17 cellular contexts compared by ENCODE assay signal in the genomic region with DNA sequence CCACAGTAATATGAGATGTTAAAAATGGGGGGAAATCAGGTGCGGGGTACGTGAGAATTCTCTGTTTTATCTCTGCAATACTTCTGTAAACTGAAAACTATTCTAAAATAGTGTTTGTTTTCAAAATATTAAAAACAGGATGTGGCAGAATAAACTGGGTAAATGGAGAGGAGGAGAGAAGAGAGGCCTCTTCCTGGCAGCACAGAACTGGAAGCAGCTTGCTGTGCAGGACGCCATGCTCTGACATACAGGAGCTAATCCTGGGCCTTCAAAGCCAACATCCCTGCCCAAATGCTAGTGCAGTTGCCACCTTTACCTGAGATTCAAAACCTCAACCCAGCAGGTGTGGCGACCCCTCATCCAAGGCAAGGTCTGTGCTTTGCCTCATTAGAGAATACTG.
A peak's percentile ranks its signal among the peaks of the same experiment; 100 is the strongest.
DNase-seq lines count a peak whose midpoint lies in the region; ATAC-seq, FAIRE-seq and TF ChIP-seq lines count a peak whose summit lies in the region.
"Had no signal": no experiment of that assay in that cellular context is flagged by ENCODE, and none has a peak within 500 bp of the region (broad histone marks: within the 10 kb centered on the region; RNA-seq: fewer than 3 reads in every experiment).

No MANE protein-coding gene starts in this region.

- H3K9me2 ChIP-seq in GM23338 (ENCODE audit: insufficient read depth): no peaks in the 10 kb centered on the region

- TF ChIP-seq CTCF in mucosa of descending colon (IDR thresholded peaks at IDR 0.05) (no peak), D721Med (IDR thresholded peaks at IDR 0.05; ENCODE audit: insufficient read depth, missing control alignments) (no peak), GM23338 (conservative IDR thresholded peaks at IDR 0.05; ENCODE audit: low read depth in 2 of 2) (no peak), tibial artery (IDR thresholded peaks at IDR 0.05) (no peak)

- H3K36me3 Mint-ChIP-seq in activated CD4-positive, alpha-beta memory T cell treated with anti-CD3 and anti-CD28 coated beads for 36 hours: peaks cover 5% of the 10 kb centered on the region
- peaks cover 10% of the 10 kb centered on the region for H3K36me3 Mint-ChIP-seq in activated CD4-positive, alpha-beta memory T cell treated with anti-CD3 and anti-CD28 coated beads, Interleukin-2, amount 10 ng/mL, durations not matched to agents 7 days and 5 days (ENCODE audit: low read depth)
- H3K36me3 Mint-ChIP-seq in CD4-positive, CD25-positive, alpha-beta regulatory T cell: peaks cover 39% of the 10 kb centered on the region
- H3K36me3 Mint-ChIP-seq in GM23338 (ENCODE audit: low read depth): no peaks in the 10 kb centered on the region; the same call in 2 of the 3 replicates

- no peak overlapping the region for H3K4me3 Mint-ChIP-seq in activated CD4-positive, alpha-beta memory T cell treated with anti-CD3 and anti-CD28 coated beads for 36 hours
- H3K4me3 Mint-ChIP-seq in activated CD4-positive, alpha-beta memory T cell treated with anti-CD3 and anti-CD28 coated beads, Interleukin-2, amount 10 ng/mL, durations not matched to agents 7 days and 5 days: no peak overlapping the region
- H3K4me3 Mint-ChIP-seq in CD4-positive, CD25-positive, alpha-beta regulatory T cell: peak overlapping the region in 2 of 4 donors; percentile 4 to 49
- H3K4me3 Mint-ChIP-seq in GM23338: no peak overlapping the region
- H3K4me3 Mint-ChIP-seq: HFFc6 had no signal

- H3K36me3 ChIP-seq in CD4-positive, CD25-positive, alpha-beta regulatory T cell (ENCODE audit: control insufficient read depth, insufficient read depth, low read length): no peaks in the 10 kb centered on the region
- H3K36me3 ChIP-seq in mucosa of descending colon (ENCODE audit: low read depth): no peaks in the 10 kb centered on the region
- H3K36me3 ChIP-seq in GM23338 (ENCODE audit: insufficient read depth): no peaks in the 10 kb centered on the region
- no peaks in the 10 kb centered on the region for H3K36me3 ChIP-seq in tibial artery
- H3K36me3 ChIP-seq: BLaER1 treated with 17β-estradiol and CSF1 and Interleukin-3, amounts not matched to agents 10 nM and 100 nM had no signal

- no peaks in the 10 kb centered on the region for H3K27me3 ChIP-seq in CD4-positive, CD25-positive, alpha-beta regulatory T cell (ENCODE audit: control insufficient read depth, insufficient read depth, low read length)
- H3K27me3 ChIP-seq in GM23338 (ENCODE audit: insufficient read depth) (no peaks in the 10 kb centered on the region), tibial artery (no peaks in the 10 kb centered on the region)
- H3K27me3 ChIP-seq: BLaER1 treated with 17β-estradiol and CSF1 and Interleukin-3, amounts not matched to agents 10 nM and 100 nM had no signal

- H3K4me3 ChIP-seq in CD4-positive, CD25-positive, alpha-beta regulatory T cell (ENCODE audit: low read depth, low read length): peak overlapping the region; percentile 15
- H3K4me3 ChIP-seq in mucosa of descending colon: no peak overlapping the region
- H3K4me3 ChIP-seq in GM23338: no peak overlapping the region
- H3K4me3 ChIP-seq in tibial artery: no peak overlapping the region
- H3K4me3 ChIP-seq: A549; BLaER1 treated with 17β-estradiol and CSF1 and Interleukin-3, amounts not matched to agents 10 nM and 100 nM; PC-9 had no signal

- peaks cover 12% of the 10 kb centered on the region for H3K4me1 ChIP-seq in CD4-positive, CD25-positive, alpha-beta regulatory T cell (ENCODE audit: control insufficient read depth, insufficient read depth, low read length, poor library complexity, severe bottlenecking)
- no peaks in the 10 kb centered on the region for H3K4me1 ChIP-seq in mucosa of descending colon (ENCODE audit: low read depth)
- H3K4me1 ChIP-seq in GM23338 (ENCODE audit: insufficient read depth): no peaks in the 10 kb centered on the region
- H3K4me1 ChIP-seq in tibial artery: no peaks in the 10 kb centered on the region
- H3K4me1 ChIP-seq: A549; BLaER1 treated with 17β-estradiol and CSF1 and Interleukin-3, amounts not matched to agents 10 nM and 100 nM had no signal

- H3K9me3 Mint-ChIP-seq in activated CD4-positive, alpha-beta memory T cell treated with anti-CD3 and anti-CD28 coated beads for 36 hours: peaks cover 3% of the 10 kb centered on the region
- peaks cover 4% of the 10 kb centered on the region for H3K9me3 Mint-ChIP-seq in activated CD4-positive, alpha-beta memory T cell treated with anti-CD3 and anti-CD28 coated beads, Interleukin-2, amount 10 ng/mL, durations not matched to agents 7 days and 5 days
- H3K9me3 Mint-ChIP-seq in CD4-positive, CD25-positive, alpha-beta regulatory T cell: peaks cover 0 to 5% (median 2%) of the 10 kb centered on the region in 7 donors
- H3K9me3 Mint-ChIP-seq in GM23338: no peaks in the 10 kb centered on the region
- H3K9me3 Mint-ChIP-seq: HFFc6 had no signal

- POLR2A ChIA-PET in activated CD4-positive, alpha-beta memory T cell treated with anti-CD3 and anti-CD28 coated beads for 36 hours (lab: Charles Lee): interaction anchor here (0.7 kb wide), 1 partner anchor 28 kb away, joined by 3 read pairs; no protein-coding TSS in a partner anchor
- POLR2A ChIA-PET in activated CD4-positive, alpha-beta memory T cell treated with anti-CD3 and anti-CD28 coated beads, Interleukin-2, amount 10 ng/mL, durations not matched to agents 7 days and 5 days (lab: Charles Lee): interaction anchor here (0.7 to 1.2 kb wide), 2 partner anchors 16 to 21 kb away, joined by 3 read pairs; no protein-coding TSS in a partner anchor

- DNase-seq in activated CD4-positive, alpha-beta memory T cell treated with anti-CD3 and anti-CD28 coated beads for 36 hours: no peak
- no peak for DNase-seq in activated CD4-positive, alpha-beta memory T cell treated with anti-CD3 and anti-CD28 coated beads, Interleukin-2, amount 10 ng/mL, durations not matched to agents 7 days and 5 days
- DNase-seq in CD4-positive, CD25-positive, alpha-beta regulatory T cell: no peak
- peak; percentile 20 for DNase-seq in NCI-H69 (lab: John Stamatoyannopoulos, UW)
- DNase-seq in mucosa of descending colon: no peak
- DNase-seq in D721Med (ENCODE audit: insufficient read length, low spot score): no peak
- no peak for DNase-seq in GM23338 (ENCODE audit: low spot score)
- no peak for DNase-seq in tibial artery
- DNase-seq: DMS53, HFFc6, KG1, NCI-H1436, NCI-H2029 treated with DMSO at 0.1 percent for 48 hours, NCI-H774, PC-9 had no signal

- H3K27ac Mint-ChIP-seq in activated CD4-positive, alpha-beta memory T cell treated with anti-CD3 and anti-CD28 coated beads for 36 hours: peak overlapping the region; percentile 36
- no peak overlapping the region for H3K27ac Mint-ChIP-seq in activated CD4-positive, alpha-beta memory T cell treated with anti-CD3 and anti-CD28 coated beads, Interleukin-2, amount 10 ng/mL, durations not matched to agents 7 days and 5 days
- H3K27ac Mint-ChIP-seq in CD4-positive, CD25-positive, alpha-beta regulatory T cell: peak overlapping the region in 2 of 3 donors; percentile 3 to 25
- no peak overlapping the region for H3K27ac Mint-ChIP-seq in GM23338
- H3K27ac Mint-ChIP-seq: HFFc6 had no signal

- H2AFZ ChIP-seq in GM23338: no peak overlapping the region
- H2AFZ ChIP-seq: PC-9 had no signal

- H3K27ac ChIP-seq in CD4-positive, CD25-positive, alpha-beta regulatory T cell (ENCODE audit: insufficient read depth, low read length, poor library complexity, severe bottlenecking): no peak overlapping the region
- H3K27ac ChIP-seq in GM23338 (ENCODE audit: low read depth): no peak overlapping the region
- H3K27ac ChIP-seq in tibial artery: no peak overlapping the region
- H3K27ac ChIP-seq: A549; BLaER1 treated with 17β-estradiol and CSF1 and Interleukin-3, amounts not matched to agents 10 nM and 100 nM; PC-9 had no signal

- no peaks in the 10 kb centered on the region for H3K27me3 Mint-ChIP-seq in activated CD4-positive, alpha-beta memory T cell treated with anti-CD3 and anti-CD28 coated beads for 36 hours
- H3K27me3 Mint-ChIP-seq in activated CD4-positive, alpha-beta memory T cell treated with anti-CD3 and anti-CD28 coated beads, Interleukin-2, amount 10 ng/mL, durations not matched to agents 7 days and 5 days: peaks cover 2% of the 10 kb centered on the region
- H3K27me3 Mint-ChIP-seq in CD4-positive, CD25-positive, alpha-beta regulatory T cell: no peaks in the 10 kb centered on the region
- no peaks in the 10 kb centered on the region for H3K27me3 Mint-ChIP-seq in GM23338 (ENCODE audit: insufficient read depth, low read depth, poor library complexity)

- peak in 1 of 2 donors; percentile 25 for ATAC-seq in CD4-positive, CD25-positive, alpha-beta regulatory T cell (ENCODE audit: low read depth in 2 of 2)
- ATAC-seq in mucosa of descending colon (peak; percentile 44), GM23338 (no peak)
- ATAC-seq: A549 had no signal

- no peaks in the 10 kb centered on the region for H3K79me2 ChIP-seq in GM23338 (replicated peaks; ENCODE audit: insufficient read depth)

- H3K4me1 Mint-ChIP-seq in activated CD4-positive, alpha-beta memory T cell treated with anti-CD3 and anti-CD28 coated beads for 36 hours (ENCODE audit: low read depth): peaks cover 44% of the 10 kb centered on the region
- H3K4me1 Mint-ChIP-seq in activated CD4-positive, alpha-beta memory T cell treated with anti-CD3 and anti-CD28 coated beads, Interleukin-2, amount 10 ng/mL, durations not matched to agents 7 days and 5 days: peaks cover 23% of the 10 kb centered on the region
- peaks cover 11 to 36% (median 21%) of the 10 kb centered on the region in 4 donors for H3K4me1 Mint-ChIP-seq in CD4-positive, CD25-positive, alpha-beta regulatory T cell
- H3K4me1 Mint-ChIP-seq in GM23338: no peaks in the 10 kb centered on the region

- H4K20me1 ChIP-seq in GM23338 (replicated peaks; ENCODE audit: insufficient read depth): no peaks in the 10 kb centered on the region
- H4K20me1 ChIP-seq: BLaER1 treated with 17β-estradiol and CSF1 and Interleukin-3, amounts not matched to agents 10 nM and 100 nM had no signal

- no peak overlapping the region for H3K4me2 ChIP-seq in GM23338
- H3K4me2 ChIP-seq: A549; BLaER1 treated with 17β-estradiol and CSF1 and Interleukin-3, amounts not matched to agents 10 nM and 100 nM; PC-9 had no signal

- intact Hi-C loops in activated CD4-positive, alpha-beta memory T cell treated with anti-CD3 and anti-CD28 coated beads for 36 hours (cut with micrococcal nuclease): no loop called here
- intact Hi-C loops in mucosa of descending colon (cut with DNase I, micrococcal nuclease): no loop called here
- intact Hi-C loops in tibial artery (cut with DNase I; ENCODE audit: low total_unique reads): no loop called here

- CTCF ChIA-PET in activated CD4-positive, alpha-beta memory T cell treated with anti-CD3 and anti-CD28 coated beads for 36 hours (lab: Charles Lee): interaction anchor here (1.0 kb wide), 1 partner anchor 75 kb away, joined by 3 read pairs; no protein-coding TSS in a partner anchor
- CTCF ChIA-PET in activated CD4-positive, alpha-beta memory T cell treated with anti-CD3 and anti-CD28 coated beads, Interleukin-2, amount 10 ng/mL, durations not matched to agents 7 days and 5 days (lab: Charles Lee): interaction anchor here (1.6 kb wide), 1 partner anchor 72 kb away, joined by 4 read pairs; no protein-coding TSS in a partner anchor

- H3K9me3 ChIP-seq in CD4-positive, CD25-positive, alpha-beta regulatory T cell (ENCODE audit: control insufficient read depth in 2 of 2, low read length in 2 of 2): no peaks in the 10 kb centered on the region
- H3K9me3 ChIP-seq in mucosa of descending colon: no peaks in the 10 kb centered on the region
- H3K9me3 ChIP-seq in tibial artery: no peaks in the 10 kb centered on the region
- H3K9me3 ChIP-seq: A549 had no signal

- FAIRE-seq in D721Med (lab: Jason Lieb, UNC): no peak
- FAIRE-seq: A549 had no signal

- H3F3A ChIP-seq in GM23338 (replicated peaks; ENCODE audit: low read depth): no peaks in the 10 kb centered on the region

Comparison
In these comparisons a context has a peak if more than half of its experiments do, and no peak if none do; other contexts are left out.
1. H3K27ac Mint-ChIP-seq: peak in activated CD4-positive, alpha-beta memory T cell treated with anti-CD3 and anti-CD28 coated beads for 36 hours (single experiment) and CD4-positive, CD25-positive, alpha-beta regulatory T cell (2 of 3); none in activated CD4-positive, alpha-beta memory T cell treated with anti-CD3 and anti-CD28 coated beads, Interleukin-2, amount 10 ng/mL, durations not matched to agents 7 days and 5 days (single experiment) and GM23338 (single experiment).